In the genomic region with DNA sequence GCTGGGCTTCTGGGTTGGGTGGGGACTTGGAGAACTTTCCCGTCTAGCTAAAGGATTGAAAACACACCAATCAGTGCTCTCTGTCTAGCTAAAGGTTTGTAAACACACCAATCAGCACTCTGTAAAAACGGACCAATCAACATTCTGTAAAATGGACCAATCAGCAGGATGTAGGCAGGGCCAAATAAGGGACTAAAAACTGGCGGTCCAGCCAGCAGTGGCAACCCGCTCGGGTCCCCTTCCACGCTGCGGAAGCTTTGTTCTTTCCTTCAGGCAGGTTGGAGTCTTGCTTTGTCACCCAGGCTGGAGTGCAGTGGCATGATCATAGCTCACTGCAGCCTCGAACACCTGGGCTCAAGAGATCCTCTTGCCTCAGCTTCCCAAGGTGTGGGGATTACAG, we compare ENCODE assay signal across 8 cellular contexts. TPM values are rescaled to one million over a fixed set of nuclear protein-coding genes. Genes with fewer than 3 reads are reported as not detected.
DNase-seq lines count a peak whose midpoint lies in the region; ATAC-seq and TF ChIP-seq lines count a peak whose summit lies in the region.
"Not testable (repeated sequence)": the region's sequence is repeated elsewhere in the genome, so short reads cannot be mapped to it uniquely, and the experiment has no call there.

No MANE protein-coding gene starts in this region.

- H3K4me3 ChIP-seq in CD4-positive, CD25-positive, alpha-beta regulatory T cell (ENCODE audit: low read depth, low read length); IMR-90 (ENCODE audit: insufficient read depth, low read depth, low read length): not testable (repeated sequence)
- H3K4me3 ChIP-seq in PC-9 (peak overlapping the region; percentile 100), iPS-15b (ENCODE audit: low read depth, low read length) (peak overlapping the region; percentile 76)

- TF ChIP-seq RAD21 in IMR-90 (IDR thresholded peaks at IDR 0.05; ENCODE audit: low read length): not testable (repeated sequence)

- not testable (repeated sequence) for DNase-seq in CD4-positive, CD25-positive, alpha-beta regulatory T cell; IMR-90; PC-9; activated CD8-positive, alpha-beta memory T cell treated with anti-CD3 and anti-CD28 coated beads, Interleukin-2, amount 10 ng/mL, durations not matched to agents 7 days and 5 days
- DNase-seq in natural killer cell treated with Interleukin-12 subunit alpha and Interleukin-12 subunit beta and Interleukin-15 and Interleukin-18, amount 100 ng/mL, for 72 hours (ENCODE audit: low spot score): peak; percentile 41

- peaks cover 17% of the 10 kb centered on the region for H3K36me3 Mint-ChIP-seq in CD4-positive, CD25-positive, alpha-beta regulatory T cell
- peaks cover 23% of the 10 kb centered on the region for H3K36me3 Mint-ChIP-seq in activated CD8-positive, alpha-beta memory T cell treated with anti-CD3 and anti-CD28 coated beads, Interleukin-2, amount 10 ng/mL, durations not matched to agents 7 days and 5 days
- peaks cover 28% of the 10 kb centered on the region for H3K36me3 Mint-ChIP-seq in brain
- H3K36me3 Mint-ChIP-seq in natural killer cell treated with Interleukin-12 subunit alpha and Interleukin-12 subunit beta and Interleukin-15 and Interleukin-18, amount 100 ng/mL, for 72 hours: peaks cover 23% of the 10 kb centered on the region
- H3K36me3 Mint-ChIP-seq in stimulated activated memory B cell treated with anti-CD40 and anti-IgM and Interleukin-4, amounts not matched to agents 10 μg/mL and 1 μg/mL and 100 μg/mL, for 72 hours: peaks cover 27% of the 10 kb centered on the region

- H3K9ac ChIP-seq in IMR-90 (ENCODE audit: low read depth, low read length): not testable (repeated sequence)
- H3K9ac ChIP-seq in iPS-15b (ENCODE audit: low read depth, low read length): peak overlapping the region; percentile 72

- H4K8ac ChIP-seq in IMR-90 (ENCODE audit: low read depth in 2 of 2, low read length in 2 of 2): not testable (repeated sequence)

- H3K36me3 ChIP-seq in CD4-positive, CD25-positive, alpha-beta regulatory T cell (ENCODE audit: control insufficient read depth, insufficient read depth, low read length): peaks cover 24% of the 10 kb centered on the region
- H3K36me3 ChIP-seq in IMR-90 (ENCODE audit: control insufficient read depth, insufficient read depth, low read length): peaks cover 20% of the 10 kb centered on the region
- peaks cover 23% of the 10 kb centered on the region for H3K36me3 ChIP-seq in PC-9 (ENCODE audit: low read depth)
- peaks cover 22% of the 10 kb centered on the region for H3K36me3 ChIP-seq in iPS-15b (ENCODE audit: control insufficient read depth, insufficient read depth, low read length)

- peak overlapping the region; percentile 56 for H2AFZ ChIP-seq in IMR-90 (replicated peaks; ENCODE audit: low read length, poor library complexity)
- not testable (repeated sequence) for H2AFZ ChIP-seq in PC-9

- not testable (repeated sequence) for H3K14ac ChIP-seq in IMR-90 (replicated peaks; ENCODE audit: low read depth, low read length)

- ATAC-seq in CD4-positive, CD25-positive, alpha-beta regulatory T cell (ENCODE audit: low read depth in 2 of 2); IMR-90 (ENCODE audit: low read depth); activated CD8-positive, alpha-beta memory T cell treated with anti-CD3 and anti-CD28 coated beads, Interleukin-2, amount 10 ng/mL, durations not matched to agents 7 days and 5 days; natural killer cell treated with Interleukin-12 subunit alpha and Interleukin-12 subunit beta and Interleukin-15 and Interleukin-18, amount 100 ng/mL, for 72 hours; stimulated activated memory B cell treated with anti-CD40 and anti-IgM and Interleukin-4, amounts not matched to agents 10 μg/mL and 1 μg/mL and 100 μg/mL, for 72 hours: not testable (repeated sequence)

- not testable (repeated sequence) for H3K18ac ChIP-seq in IMR-90 (ENCODE audit: low read depth, low read length)

- not testable (repeated sequence) for H3K9me3 Mint-ChIP-seq in CD4-positive, CD25-positive, alpha-beta regulatory T cell; activated CD8-positive, alpha-beta memory T cell treated with anti-CD3 and anti-CD28 coated beads, Interleukin-2, amount 10 ng/mL, durations not matched to agents 7 days and 5 days (ENCODE audit: low read depth); brain; natural killer cell treated with Interleukin-12 subunit alpha and Interleukin-12 subunit beta and Interleukin-15 and Interleukin-18, amount 100 ng/mL, for 72 hours; stimulated activated memory B cell treated with anti-CD40 and anti-IgM and Interleukin-4, amounts not matched to agents 10 μg/mL and 1 μg/mL and 100 μg/mL, for 72 hours

- H2AK9ac ChIP-seq in IMR-90 (replicated peaks; ENCODE audit: low read depth, low read length, poor library complexity): not testable (repeated sequence)

- not testable (repeated sequence) for H3K27ac ChIP-seq in CD4-positive, CD25-positive, alpha-beta regulatory T cell (ENCODE audit: insufficient read depth, low read length, poor library complexity, severe bottlenecking); IMR-90 (ENCODE audit: insufficient read depth, low read length); PC-9

- H3K27me3 ChIP-seq in CD4-positive, CD25-positive, alpha-beta regulatory T cell (ENCODE audit: control insufficient read depth, insufficient read depth, low read length); IMR-90 (ENCODE audit: control insufficient read depth, insufficient read depth, low read length); PC-9 (ENCODE audit: insufficient read depth, low read depth); iPS-15b (ENCODE audit: control insufficient read depth, insufficient read depth, low read length): not testable (repeated sequence)

- not testable (repeated sequence) for BruUV-seq in IMR-90 (replicated peaks; lab: Mats Ljungman, UMichigan); PC-9 (replicated peaks; lab: Mats Ljungman, UMichigan)

- peak overlapping the region; percentile 91 to 96 (median 92) for H3K4me3 Mint-ChIP-seq in CD4-positive, CD25-positive, alpha-beta regulatory T cell
- peak overlapping the region; percentile 88 for H3K4me3 Mint-ChIP-seq in activated CD8-positive, alpha-beta memory T cell treated with anti-CD3 and anti-CD28 coated beads, Interleukin-2, amount 10 ng/mL, durations not matched to agents 7 days and 5 days
- H3K4me3 Mint-ChIP-seq in brain: peak overlapping the region; percentile 94 to 96 (median 94)
- H3K4me3 Mint-ChIP-seq in natural killer cell treated with Interleukin-12 subunit alpha and Interleukin-12 subunit beta and Interleukin-15 and Interleukin-18, amount 100 ng/mL, for 72 hours: peak overlapping the region; percentile 93
- peak overlapping the region; percentile 87 for H3K4me3 Mint-ChIP-seq in stimulated activated memory B cell treated with anti-CD40 and anti-IgM and Interleukin-4, amounts not matched to agents 10 μg/mL and 1 μg/mL and 100 μg/mL, for 72 hours

- not testable (repeated sequence) for H3K4me2 ChIP-seq in IMR-90 (ENCODE audit: low read depth, low read length)
- H3K4me2 ChIP-seq in PC-9: peak overlapping the region; percentile 99

- not testable (repeated sequence) for H3K56ac ChIP-seq in IMR-90 (ENCODE audit: extremely low read depth, insufficient read depth, low read length)

- not testable (repeated sequence) for TF ChIP-seq CTCF in IMR-90 (conservative IDR thresholded peaks at IDR 0.05; ENCODE audit: low read depth, low read length); PC-9 (conservative IDR thresholded peaks at IDR 0.05); brain (conservative IDR thresholded peaks at IDR 0.05)

- H4K20me1 ChIP-seq in IMR-90 (ENCODE audit: insufficient read depth, low read length): peaks cover 32% of the 10 kb centered on the region
- H4K20me1 ChIP-seq in PC-9 (ENCODE audit: insufficient read depth): peaks cover 24% of the 10 kb centered on the region

- not testable (repeated sequence) for H2AK5ac ChIP-seq in IMR-90 (ENCODE audit: low read depth, low read length)

- not testable (repeated sequence) for H3K4ac ChIP-seq in IMR-90 (ENCODE audit: low read depth, low read length)

- H3K4me1 ChIP-seq in CD4-positive, CD25-positive, alpha-beta regulatory T cell (ENCODE audit: control insufficient read depth, insufficient read depth, low read length, poor library complexity, severe bottlenecking): peaks cover 19% of the 10 kb centered on the region
- H3K4me1 ChIP-seq in IMR-90 (ENCODE audit: control insufficient read depth, insufficient read depth, low read length); iPS-15b (ENCODE audit: control insufficient read depth, insufficient read depth, low read length): not testable (repeated sequence)
- peaks cover 14% of the 10 kb centered on the region for H3K4me1 ChIP-seq in PC-9 (replicated peaks; ENCODE audit: insufficient read depth)

- not testable (repeated sequence) for H3K9me1 ChIP-seq in IMR-90 (ENCODE audit: insufficient read depth, low read length)

- not testable (repeated sequence) for H2BK5ac ChIP-seq in IMR-90 (ENCODE audit: low read depth, low read length, poor library complexity, severe bottlenecking)

- not testable (repeated sequence) for H3K9me3 ChIP-seq in CD4-positive, CD25-positive, alpha-beta regulatory T cell (ENCODE audit: control insufficient read depth in 2 of 2, low read length in 2 of 2); IMR-90 (ENCODE audit: control insufficient read depth, insufficient read depth, low read length); PC-9 (ENCODE audit: insufficient read depth, low read depth); iPS-15b (ENCODE audit: control insufficient read depth, insufficient read depth, low read length)

- H3F3A ChIP-seq in PC-9 (ENCODE audit: insufficient read depth, low read depth): peaks cover 24% of the 10 kb centered on the region

- peaks cover 33% of the 10 kb centered on the region for H3K79me2 ChIP-seq in PC-9 (ENCODE audit: low read depth)

- POLR2A ChIA-PET in IMR-90 (lab: Charles Lee; ENCODE audit: unreplicated experiment); PC-9 (lab: Charles Lee; ENCODE audit: unreplicated experiment): not testable (repeated sequence)

- not testable (repeated sequence) for H4K91ac ChIP-seq in IMR-90 (ENCODE audit: insufficient read depth, low read depth, low read length)

- not testable (repeated sequence) for H2BK120ac ChIP-seq in IMR-90 (ENCODE audit: low read depth, low read length)

- intact Hi-C loops in IMR-90 (cut with micrococcal nuclease): loop anchor here (10.0 kb wide), 1 partner anchor 749 kb away; no protein-coding TSS in a partner anchor
- intact Hi-C loops in PC-9 (cut with micrococcal nuclease; ENCODE audit: unreplicated experiment): loop anchor here (5.0 kb wide), 2 partner anchors 136 to 211 kb away; a partner anchor contains a TSS

- CTCF ChIA-PET in IMR-90 (lab: Yijun Ruan, JAX); PC-9 (lab: Charles Lee): not testable (repeated sequence)
- CTCF ChIA-PET in activated CD8-positive, alpha-beta memory T cell treated with anti-CD3 and anti-CD28 coated beads, Interleukin-2, amount 10 ng/mL, durations not matched to agents 7 days and 5 days (lab: Charles Lee): interaction anchor here (1.2 to 1.7 kb wide), 3 partner anchors 9 to 1841 kb away, joined by 3 to 7 read pairs (median 5); no protein-coding TSS in a partner anchor

- dilution Hi-C loops in IMR-90 (cut with HindIII; ENCODE audit: low sequenced_read_pairs, unreplicated experiment): not testable (repeated sequence)

- H3K9me2 ChIP-seq in PC-9 (ENCODE audit: insufficient read depth): not testable (repeated sequence)

- H3K4me1 Mint-ChIP-seq in CD4-positive, CD25-positive, alpha-beta regulatory T cell: peaks cover 9 to 31% (median 23%) of the 10 kb centered on the region in 4 donors
- H3K4me1 Mint-ChIP-seq in activated CD8-positive, alpha-beta memory T cell treated with anti-CD3 and anti-CD28 coated beads, Interleukin-2, amount 10 ng/mL, durations not matched to agents 7 days and 5 days: peaks cover 27% of the 10 kb centered on the region
- H3K4me1 Mint-ChIP-seq in brain: peaks cover 34% of the 10 kb centered on the region
- peaks cover 28 to 33% of the 10 kb centered on the region in 2 donors for H3K4me1 Mint-ChIP-seq in natural killer cell treated with Interleukin-12 subunit alpha and Interleukin-12 subunit beta and Interleukin-15 and Interleukin-18, amount 100 ng/mL, for 72 hours (ENCODE audit: low read depth in 2 of 2)
- H3K4me1 Mint-ChIP-seq in stimulated activated memory B cell treated with anti-CD40 and anti-IgM and Interleukin-4, amounts not matched to agents 10 μg/mL and 1 μg/mL and 100 μg/mL, for 72 hours: not testable (repeated sequence)

- TF ChIP-seq POLR2A in IMR-90 (IDR thresholded peaks at IDR 0.05; ENCODE audit: low read depth, low read length): not testable (repeated sequence)

- peaks cover 12 to 21% of the 10 kb centered on the region in 2 experiments; a peak in 3 of 4 replicates for H3K79me1 ChIP-seq in IMR-90 (ENCODE audit: low read depth in 1 of 2, low read length in 2 of 2)

- in situ Hi-C loops in IMR-90 (cut with MboI; ENCODE audit: low sequenced_read_pairs): loop anchor here (10.0 kb wide), 1 partner anchor 639 kb away; no protein-coding TSS in a partner anchor

- not testable (repeated sequence) for H2BK15ac ChIP-seq in IMR-90 (ENCODE audit: low read depth, low read length)

- WGBS in IMR-90 (ENCODE audit: extremely low coverage in 2 of 2, insufficient read length in 1 of 2), 2 experiments: no CpG with 5 or more reads among the region's 8 CpGs

- H3K27me3 Mint-ChIP-seq in CD4-positive, CD25-positive, alpha-beta regulatory T cell: peaks cover 17% of the 10 kb centered on the region
- peaks cover 10% of the 10 kb centered on the region for H3K27me3 Mint-ChIP-seq in activated CD8-positive, alpha-beta memory T cell treated with anti-CD3 and anti-CD28 coated beads, Interleukin-2, amount 10 ng/mL, durations not matched to agents 7 days and 5 days
- H3K27me3 Mint-ChIP-seq in brain: peaks cover 20% of the 10 kb centered on the region
- H3K27me3 Mint-ChIP-seq in natural killer cell treated with Interleukin-12 subunit alpha and Interleukin-12 subunit beta and Interleukin-15 and Interleukin-18, amount 100 ng/mL, for 72 hours; stimulated activated memory B cell treated with anti-CD40 and anti-IgM and Interleukin-4, amounts not matched to agents 10 μg/mL and 1 μg/mL and 100 μg/mL, for 72 hours: not testable (repeated sequence)

- H3K23ac ChIP-seq in IMR-90 (ENCODE audit: low read depth, low read length): not testable (repeated sequence)

- H3K27ac Mint-ChIP-seq in CD4-positive, CD25-positive, alpha-beta regulatory T cell: peak overlapping the region in 1 of 3 donors; percentile 99
- not testable (repeated sequence) for H3K27ac Mint-ChIP-seq in activated CD8-positive, alpha-beta memory T cell treated with anti-CD3 and anti-CD28 coated beads, Interleukin-2, amount 10 ng/mL, durations not matched to agents 7 days and 5 days
- peak overlapping the region in 3 of 5 experiments; percentile 60 to 100 (median 99) for H3K27ac Mint-ChIP-seq in brain
- H3K27ac Mint-ChIP-seq in natural killer cell treated with Interleukin-12 subunit alpha and Interleukin-12 subunit beta and Interleukin-15 and Interleukin-18, amount 100 ng/mL, for 72 hours: peak overlapping the region in 1 of 2 donors; percentile 90
- peak overlapping the region; percentile 100 for H3K27ac Mint-ChIP-seq in stimulated activated memory B cell treated with anti-CD40 and anti-IgM and Interleukin-4, amounts not matched to agents 10 μg/mL and 1 μg/mL and 100 μg/mL, for 72 hours

- not testable (repeated sequence) for H2BK20ac ChIP-seq in IMR-90 (ENCODE audit: low read depth, low read length)

- not testable (repeated sequence) for H4K5ac ChIP-seq in IMR-90 (ENCODE audit: low read depth, low read length)

RNA-seq across cellular contexts. Expression of a gene that starts 1.4 kb away (rescaled TPM):
- 269 TPM for total RNA-seq in CD4-positive, CD25-positive, alpha-beta regulatory T cell
- polyA plus RNA-seq in CD4-positive, CD25-positive, alpha-beta regulatory T cell: 10 to 100 TPM; 41.0 to 59.3 (median 51.6) TPM
- 72.4 and 74.2 TPM in 2 replicates for total RNA-seq in IMR-90 (2012; rRNA removed)
- 116 and 134 TPM in 2 replicates for polyA plus RNA-seq in IMR-90 (2012; rRNA removed)
- polyA plus RNA-seq in IMR-90 (2012; cell fraction: cytosol; rRNA removed): 27.8 and 48.5 TPM in 2 replicates
- 79.1 and 499 TPM in 2 replicates for polyA plus RNA-seq in IMR-90 (2012; cell fraction: nucleus; rRNA removed; ENCODE audit: low replicate concordance)
- total RNA-seq in PC-9 (2021): 100 and 136 TPM in 2 replicates
- total RNA-seq in activated CD8-positive, alpha-beta memory T cell treated with anti-CD3 and anti-CD28 coated beads, Interleukin-2, amount 10 ng/mL, durations not matched to agents 7 days and 5 days: 100 to 1,000 TPM; 108 to 162 TPM
- 19.5 TPM for polyA plus RNA-seq in brain (ENCODE audit: insufficient read depth, low read depth, low replicate concordance)
- total RNA-seq in natural killer cell treated with Interleukin-12 subunit alpha and Interleukin-12 subunit beta and Interleukin-15 and Interleukin-18, amount 100 ng/mL, for 72 hours: 100 to 1,000 TPM; 153 to 164 TPM

RNA-seq across cellular contexts. Expression of a gene that starts 51.2 kb away (rescaled TPM):
- 17.2 TPM for total RNA-seq in CD4-positive, CD25-positive, alpha-beta regulatory T cell
- polyA plus RNA-seq in CD4-positive, CD25-positive, alpha-beta regulatory T cell: 1 to 10 TPM; 1.0 to 2.8 (median 1.5) TPM
- total RNA-seq in IMR-90 (2012; rRNA removed): 1.7 and 2.2 TPM in 2 replicates
- 4.3 and 4.5 TPM in 2 replicates for polyA plus RNA-seq in IMR-90 (2012; rRNA removed)
- polyA plus RNA-seq in IMR-90 (2012; cell fraction: cytosol; rRNA removed): 1.1 TPM in 2 replicates
- 38.8 and 40.5 TPM in 2 replicates for polyA plus RNA-seq in IMR-90 (2012; cell fraction: nucleus; rRNA removed; ENCODE audit: low replicate concordance)
- total RNA-seq in PC-9 (2021): 34.9 and 42.7 TPM in 2 replicates
- 1 to 10 TPM; 6.8 to 9.6 TPM for total RNA-seq in activated CD8-positive, alpha-beta memory T cell treated with anti-CD3 and anti-CD28 coated beads, Interleukin-2, amount 10 ng/mL, durations not matched to agents 7 days and 5 days
- polyA plus RNA-seq in brain (ENCODE audit: insufficient read depth, low read depth, low replicate concordance): 1.7 TPM
- 10 to 100 TPM in 1 of 2 donors, 1 to 10 TPM in 1; 7.0 to 12.9 TPM for total RNA-seq in natural killer cell treated with Interleukin-12 subunit alpha and Interleukin-12 subunit beta and Interleukin-15 and Interleukin-18, amount 100 ng/mL, for 72 hours
